ENCODE assay signal across 1 cellular context in genomic region chr1:143955930-143956329, GRCh38. TPM values are rescaled to one million over a fixed set of nuclear protein-coding genes. Genes with fewer than 3 reads are reported as not detected.
"Had no signal": no experiment of that assay in that cellular context is flagged by ENCODE, and none has a peak within 500 bp of the region (broad histone marks: within the 10 kb centered on the region; RNA-seq: fewer than 3 reads in every experiment).

No MANE protein-coding gene starts in this region.

RNA-seq across cellular contexts. Expression of gene FAM72C, which starts 15.9 kb away (rescaled TPM):
- total RNA-seq: Right ventricle myocardium superior had no signal
